Comparison of ENCODE assay signal across 1 cellular context in the genomic region with DNA sequence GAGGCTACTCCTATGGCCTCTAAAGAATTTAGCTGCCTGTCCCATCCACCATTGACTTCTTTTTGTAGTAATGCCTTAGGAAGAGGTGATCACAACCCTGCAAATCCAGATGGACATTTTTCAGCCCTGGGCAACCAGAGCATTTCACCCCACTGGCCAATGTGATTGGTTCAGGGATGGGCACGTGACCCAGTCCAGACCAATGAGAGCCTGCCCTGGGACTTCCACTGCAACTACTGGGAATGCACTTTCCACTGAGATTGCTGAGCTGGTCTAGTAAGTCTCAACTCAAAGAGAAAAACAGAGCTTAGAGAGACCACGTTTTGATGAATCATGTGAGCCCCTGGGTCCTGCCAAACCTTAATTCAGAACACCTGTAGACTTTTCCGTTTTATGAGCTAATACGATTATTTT.
TF ChIP-seq lines count a peak whose summit lies in the region.

No MANE protein-coding gene starts in this region.

TF ChIP-seq in HCT116, 20 proteins besides CTCF, POLR2A, EP300 and RAD21 (continued from another document):
- TF ChIP-seq, protein P1, sequence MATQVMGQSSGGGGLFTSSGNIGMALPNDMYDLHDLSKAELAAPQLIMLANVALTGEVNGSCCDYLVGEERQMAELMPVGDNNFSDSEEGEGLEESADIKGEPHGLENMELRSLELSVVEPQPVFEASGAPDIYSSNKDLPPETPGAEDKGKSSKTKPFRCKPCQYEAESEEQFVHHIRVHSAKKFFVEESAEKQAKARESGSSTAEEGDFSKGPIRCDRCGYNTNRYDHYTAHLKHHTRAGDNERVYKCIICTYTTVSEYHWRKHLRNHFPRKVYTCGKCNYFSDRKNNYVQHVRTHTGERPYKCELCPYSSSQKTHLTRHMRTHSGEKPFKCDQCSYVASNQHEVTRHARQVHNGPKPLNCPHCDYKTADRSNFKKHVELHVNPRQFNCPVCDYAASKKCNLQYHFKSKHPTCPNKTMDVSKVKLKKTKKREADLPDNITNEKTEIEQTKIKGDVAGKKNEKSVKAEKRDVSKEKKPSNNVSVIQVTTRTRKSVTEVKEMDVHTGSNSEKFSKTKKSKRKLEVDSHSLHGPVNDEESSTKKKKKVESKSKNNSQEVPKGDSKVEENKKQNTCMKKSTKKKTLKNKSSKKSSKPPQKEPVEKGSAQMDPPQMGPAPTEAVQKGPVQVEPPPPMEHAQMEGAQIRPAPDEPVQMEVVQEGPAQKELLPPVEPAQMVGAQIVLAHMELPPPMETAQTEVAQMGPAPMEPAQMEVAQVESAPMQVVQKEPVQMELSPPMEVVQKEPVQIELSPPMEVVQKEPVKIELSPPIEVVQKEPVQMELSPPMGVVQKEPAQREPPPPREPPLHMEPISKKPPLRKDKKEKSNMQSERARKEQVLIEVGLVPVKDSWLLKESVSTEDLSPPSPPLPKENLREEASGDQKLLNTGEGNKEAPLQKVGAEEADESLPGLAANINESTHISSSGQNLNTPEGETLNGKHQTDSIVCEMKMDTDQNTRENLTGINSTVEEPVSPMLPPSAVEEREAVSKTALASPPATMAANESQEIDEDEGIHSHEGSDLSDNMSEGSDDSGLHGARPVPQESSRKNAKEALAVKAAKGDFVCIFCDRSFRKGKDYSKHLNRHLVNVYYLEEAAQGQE (IDR thresholded peaks at IDR 0.05; ENCODE audit: low read depth) = no peak
- no peak for TF ChIP-seq SP1 (IDR thresholded peaks at IDR 0.05; ENCODE audit: low read depth)
- TF ChIP-seq SIN3A (IDR thresholded peaks at IDR 0.05; ENCODE audit: low read depth) = no peak
- TF ChIP-seq ZNF274 (IDR thresholded peaks at IDR 0.05; ENCODE audit: low read depth, low read length) = no peak
- no peak for TF ChIP-seq JUND (IDR thresholded peaks at IDR 0.05)
- no peak for TF ChIP-seq EZH2 (IDR thresholded peaks at IDR 0.05)
- TF ChIP-seq CEBPB (IDR thresholded peaks at IDR 0.05; ENCODE audit: low read depth) = no peak
- TF ChIP-seq ZFX (IDR thresholded peaks at IDR 0.05) = no peak
- no peak for TF ChIP-seq POLR2AphosphoS5 (IDR thresholded peaks at IDR 0.05; ENCODE audit: low read depth, low read length)
- TF ChIP-seq YY1 (IDR thresholded peaks at IDR 0.05; ENCODE audit: extremely low read depth, insufficient replicate concordance, low read depth, low read length) = no peak
TF ChIP-seq in HCT116: peak in this region for 0.
